ENCODE assay signal across 8 cellular contexts in genomic region chr6:34392497-34393190, GRCh38. TPM values are rescaled to one million over a fixed set of nuclear protein-coding genes. Genes with fewer than 3 reads are reported as not detected.
DNase-seq lines count a peak whose midpoint lies in the region; TF ChIP-seq lines count a peak whose summit lies in the region.

Gene NUDT3, minus strand, starts transcription at chr6:34392669. Its CDS starts 307 bp downstream, at chr6:34392362.

- H3K9me3 Mint-ChIP-seq in HFFc6: peaks cover 11% of the 10 kb centered on the region
- peaks cover 7% of the 10 kb centered on the region for H3K9me3 Mint-ChIP-seq in activated naive CD4-positive, alpha-beta T cell treated with anti-CD3 and anti-CD28 coated beads, Interleukin-2, amount 10 ng/mL, durations not matched to agents 7 days and 5 days

- H3K36me3 ChIP-seq in GM06990 (ENCODE audit: control insufficient read depth, insufficient read depth, low read length): no peaks in the 10 kb centered on the region

- H3K27ac Mint-ChIP-seq in HFFc6: peak within 1 kb of the TSS; percentile 72
- peak within 1 kb of the TSS; percentile 86 for H3K27ac Mint-ChIP-seq in activated naive CD4-positive, alpha-beta T cell treated with anti-CD3 and anti-CD28 coated beads, Interleukin-2, amount 10 ng/mL, durations not matched to agents 7 days and 5 days

- CTCF ChIA-PET in activated naive CD4-positive, alpha-beta T cell treated with anti-CD3 and anti-CD28 coated beads, Interleukin-2, amount 10 ng/mL, durations not matched to agents 7 days and 5 days (lab: Charles Lee): interaction anchor here (0.9 to 4.0 kb wide), 4 partner anchors 56 to 196 kb away, joined by 3 to 24 read pairs (median 4); partner anchors contain the start of gene SMIM29

- H3K4me1 Mint-ChIP-seq in HFFc6 (ENCODE audit: low read depth): peaks cover 23% of the 10 kb centered on the region
- H3K4me1 Mint-ChIP-seq in activated naive CD4-positive, alpha-beta T cell treated with anti-CD3 and anti-CD28 coated beads, Interleukin-2, amount 10 ng/mL, durations not matched to agents 7 days and 5 days: peaks cover 16% of the 10 kb centered on the region

- no peak within 1 kb of the TSS; the same call in 1 of the 2 replicates for H3K4me3 Mint-ChIP-seq in HFFc6
- H3K4me3 Mint-ChIP-seq in activated naive CD4-positive, alpha-beta T cell treated with anti-CD3 and anti-CD28 coated beads, Interleukin-2, amount 10 ng/mL, durations not matched to agents 7 days and 5 days: no peak within 1 kb of the TSS

- no peaks in the 10 kb centered on the region for H3K27me3 ChIP-seq in GM06990 (replicated peaks; ENCODE audit: control insufficient read depth, insufficient read depth, low read length)

- peak; percentile 98 for DNase-seq in GM06990 (ENCODE audit: extremely low read depth, insufficient read length)
- DNase-seq in HFFc6: peak; percentile 80
- DNase-seq in NAMALWA (ENCODE audit: low spot score): peak; percentile 96
- DNase-seq in SK-N-DZ (ENCODE audit: low spot score): peak; percentile 95
- DNase-seq in activated naive CD4-positive, alpha-beta T cell treated with anti-CD3 and anti-CD28 coated beads, Interleukin-2, amount 10 ng/mL, durations not matched to agents 7 days and 5 days: peak; percentile 94
- DNase-seq in globus pallidus (ENCODE audit: low spot score): peak; percentile 97
- DNase-seq in occipital lobe (lab: John Stamatoyannopoulos, UW): peak; percentile 92

- H3K27ac ChIP-seq in temporal lobe (ENCODE audit: low read depth, low read length): peak within 1 kb of the TSS; percentile 89

- peaks cover 10% of the 10 kb centered on the region; the same call in 1 of the 2 replicates for H3K36me3 Mint-ChIP-seq in HFFc6 (ENCODE audit: low read depth)
- peaks cover 1% of the 10 kb centered on the region for H3K36me3 Mint-ChIP-seq in activated naive CD4-positive, alpha-beta T cell treated with anti-CD3 and anti-CD28 coated beads, Interleukin-2, amount 10 ng/mL, durations not matched to agents 7 days and 5 days

- TF ChIP-seq CTCF in GM06990 (IDR thresholded peaks at IDR 0.05; ENCODE audit: insufficient read depth, low read length, poor library complexity, severe bottlenecking): peak; percentile 95
- TF ChIP-seq CTCF in HFFc6 (IDR thresholded peaks at IDR 0.05): peak; percentile 86

- no peaks in the 10 kb centered on the region; the same call in 1 of the 2 replicates for H3K27me3 Mint-ChIP-seq in HFFc6 (ENCODE audit: insufficient read depth)
- peaks cover 3% of the 10 kb centered on the region for H3K27me3 Mint-ChIP-seq in activated naive CD4-positive, alpha-beta T cell treated with anti-CD3 and anti-CD28 coated beads, Interleukin-2, amount 10 ng/mL, durations not matched to agents 7 days and 5 days

- peak within 1 kb of the TSS; percentile 94 for H3K4me3 ChIP-seq in GM06990 (replicated peaks; ENCODE audit: low read depth, low read length)

RNA-seq across cellular contexts. Expression of gene NUDT3, which starts in this region (rescaled TPM):
- 10 to 100 TPM; 11.3 to 18.9 (median 16.6) TPM for total RNA-seq in HFFc6 (2021; fragmentation: NEBNext Ultra II Directional; extraction: Animal tissue kit (Norgen Biotek cat#: 25700))
- polyA plus RNA-seq in SK-N-DZ (2014; cell fraction: cytosol; rRNA removed): 32.5 and 39.5 TPM in 2 replicates
- polyA plus RNA-seq in SK-N-DZ (2014; cell fraction: nucleus; rRNA removed): 38.4 and 47.8 TPM in 2 replicates
- total RNA-seq in occipital lobe (116 TPM), temporal lobe (131 TPM)

Comparison
In these comparisons a context has a peak if more than half of its experiments do, and no peak if none do; other contexts are left out.
1. Peak in every context shown above with its lines: DNase-seq, H3K4me3 ChIP-seq and H3K27ac ChIP-seq.